In genomic region chr12:53932915-53933314, GRCh38 we compare ENCODE assay signal across 38 cellular contexts. TPM values are rescaled to one million over a fixed set of nuclear protein-coding genes. Genes with fewer than 3 reads are reported as not detected.
"Had no signal": no experiment of that assay in that cellular context is flagged by ENCODE, and none has a peak within 500 bp of the region (broad histone marks: within the 10 kb centered on the region; RNA-seq: fewer than 3 reads in every experiment).

No MANE protein-coding gene starts in this region.

- H3K27ac ChIP-seq: ascending aorta, cardiac muscle cell, VCaP had no signal

- H3K4me3 ChIP-seq: ascending aorta, cardiac muscle cell had no signal

- H3K27ac Mint-ChIP-seq: activated B cell treated with CpG ODN at 0.5 μM for 24 hours; activated CD4-positive, alpha-beta memory T cell treated with anti-CD3 and anti-CD28 coated beads for 36 hours; activated CD4-positive, alpha-beta T cell treated with anti-CD3 and anti-CD28 coated beads, Interleukin-2, amount 10 ng/mL, durations not matched to agents 24 days and 14 days; activated CD8-positive, alpha-beta T cell treated with anti-CD3 and anti-CD28 coated beads for 36 hours; activated naive CD4-positive, alpha-beta T cell treated with anti-CD3 and anti-CD28 coated beads, Interleukin-2, amount 10 ng/mL, durations not matched to agents 7 days and 5 days; activated naive CD8-positive, alpha-beta T cell; activated naive CD8-positive, alpha-beta T cell treated with anti-CD3 and anti-CD28 coated beads, Interleukin-2, amount 10 ng/mL, durations not matched to agents 7 days and 5 days; activated naive CD8-positive, alpha-beta T cell treated with anti-CD3 and anti-CD28 coated beads, Interleukin-2, amount 50 U/mL, for 24 hours; activated T-cell treated with anti-CD3 and anti-CD28 coated beads, Interleukin-2, amount 50 U/mL, for 24 hours; activated T-helper 2 cell treated with anti-CD3 and anti-CD28 coated beads, Interferon-gamma antibody, Interleukin-2, Interleukin-4, amounts not matched to agents 10 μg/mL and 5 μg/mL and 100 μg/mL, durations not matched to agents 14 hours and 24 hours and 36 hours; brain; T-helper 1 cell treated with Interleukin-12 subunit alpha and Interleukin-12 subunit beta and Interleukin-4 antibody, amounts not matched to agents 30 μg/mL and 1 μg/mL, for 36 hours; T-helper 2 cell treated with Interferon-gamma antibody and Interleukin-4, amounts not matched to agents 5 μg/mL and 100 μg/mL, for 36 hours had no signal

- H3K4me1 Mint-ChIP-seq: activated naive CD4-positive, alpha-beta T cell treated with anti-CD3 and anti-CD28 coated beads, Interleukin-2, amount 10 ng/mL, durations not matched to agents 7 days and 5 days; activated naive CD8-positive, alpha-beta T cell treated with anti-CD3 and anti-CD28 coated beads, Interleukin-2, amount 10 ng/mL, durations not matched to agents 7 days and 5 days had no signal

- FAIRE-seq: bronchial epithelial cell, TTC549 had no signal

- H3K4me3 Mint-ChIP-seq: activated B cell treated with CpG ODN at 0.5 μM for 24 hours; activated CD4-positive, alpha-beta memory T cell treated with anti-CD3 and anti-CD28 coated beads for 36 hours; activated CD4-positive, alpha-beta T cell treated with anti-CD3 and anti-CD28 coated beads, Interleukin-2, amount 10 ng/mL, durations not matched to agents 24 days and 14 days; activated CD8-positive, alpha-beta T cell treated with anti-CD3 and anti-CD28 coated beads for 36 hours; activated naive CD4-positive, alpha-beta T cell treated with anti-CD3 and anti-CD28 coated beads, Interleukin-2, amount 10 ng/mL, durations not matched to agents 7 days and 5 days; activated naive CD4-positive, alpha-beta T cell treated with anti-CD3 and anti-CD28 coated beads, Interleukin-2, amount 50 U/mL, for 24 hours; activated naive CD8-positive, alpha-beta T cell; activated naive CD8-positive, alpha-beta T cell treated with anti-CD3 and anti-CD28 coated beads, Interleukin-2, amount 10 ng/mL, durations not matched to agents 7 days and 5 days; activated naive CD8-positive, alpha-beta T cell treated with anti-CD3 and anti-CD28 coated beads, Interleukin-2, amount 50 U/mL, for 24 hours; activated T-cell treated with anti-CD3 and anti-CD28 coated beads, Interleukin-2, amount 50 U/mL, for 24 hours; brain; central memory CD8-positive, alpha-beta T cell; T-helper 1 cell treated with Interleukin-12 subunit alpha and Interleukin-12 subunit beta and Interleukin-4 antibody, amounts not matched to agents 30 μg/mL and 1 μg/mL, for 36 hours; T-helper 2 cell treated with Interferon-gamma antibody and Interleukin-4, amounts not matched to agents 5 μg/mL and 100 μg/mL, for 36 hours had no signal

- H3K9me3 Mint-ChIP-seq: activated B cell treated with CpG ODN at 0.5 μM for 24 hours; activated CD4-positive, alpha-beta memory T cell treated with anti-CD3 and anti-CD28 coated beads for 36 hours; activated CD8-positive, alpha-beta T cell treated with anti-CD3 and anti-CD28 coated beads for 36 hours; activated naive CD4-positive, alpha-beta T cell treated with anti-CD3 and anti-CD28 coated beads, Interleukin-2, amount 10 ng/mL, durations not matched to agents 7 days and 5 days; activated T-cell treated with anti-CD3 and anti-CD28 coated beads, Interleukin-2, amount 50 U/mL, for 24 hours; activated T-helper 2 cell treated with anti-CD3 and anti-CD28 coated beads, Interferon-gamma antibody, Interleukin-2, Interleukin-4, amounts not matched to agents 10 μg/mL and 5 μg/mL and 100 μg/mL, durations not matched to agents 14 hours and 24 hours and 36 hours; central memory CD8-positive, alpha-beta T cell; T-helper 2 cell treated with Interferon-gamma antibody and Interleukin-4, amounts not matched to agents 5 μg/mL and 100 μg/mL, for 36 hours had no signal

- ATAC-seq: activated CD8-positive, alpha-beta T cell treated with anti-CD3 and anti-CD28 coated beads for 36 hours; activated naive CD8-positive, alpha-beta T cell treated with anti-CD3 and anti-CD28 coated beads, Interleukin-2, amount 50 U/mL, for 24 hours had no signal

- H3K9me3 ChIP-seq: ascending aorta had no signal

- H3K36me3 Mint-ChIP-seq: activated CD4-positive, alpha-beta memory T cell treated with anti-CD3 and anti-CD28 coated beads for 36 hours; activated naive CD8-positive, alpha-beta T cell treated with anti-CD3 and anti-CD28 coated beads, Interleukin-2, amount 10 ng/mL, durations not matched to agents 7 days and 5 days; brain had no signal

- H3K36me3 ChIP-seq: ascending aorta, cardiac muscle cell had no signal

- DNase-seq: activated B cell treated with CpG ODN at 0.5 μM for 24 hours; activated CD4-positive, alpha-beta memory T cell treated with anti-CD3 and anti-CD28 coated beads for 36 hours; activated CD4-positive, alpha-beta T cell treated with anti-CD3 and anti-CD28 coated beads for 4 hours; activated CD4-positive, alpha-beta T cell treated with anti-CD3 and anti-CD28 coated beads, Interleukin-2, amount 10 ng/mL, durations not matched to agents 24 days and 14 days; activated CD4-positive, alpha-beta T cell treated with anti-CD3 and anti-CD28 coated beads, Interleukin-2, amount 50 U/mL, for 1 hour; activated CD4-positive, alpha-beta T cell treated with anti-CD3 and anti-CD28 coated beads, Interleukin-2, amount 50 U/mL, for 4 hours; activated CD4-positive, CD25-positive, alpha-beta regulatory T cell treated with anti-CD3 and anti-CD28 coated beads, Interleukin-2, amount 50 U/mL, for 72 hours; activated CD8-positive, alpha-beta memory T cell treated with anti-CD3 and anti-CD28 coated beads, Interleukin-2, amount 50 U/mL, for 4 hours; activated CD8-positive, alpha-beta T cell treated with anti-CD3 and anti-CD28 coated beads for 36 hours; activated effector memory CD4-positive, alpha-beta T cell treated with Interleukin-2 at 50 U/mL for 16 hours; activated gamma-delta T cell; activated naive CD4-positive, alpha-beta T cell treated with anti-CD3 and anti-CD28 coated beads, Interleukin-2, amount 10 ng/mL, durations not matched to agents 7 days and 5 days; activated naive CD4-positive, alpha-beta T cell treated with Interleukin-2 at 50 U/mL for 16 hours; activated naive CD8-positive, alpha-beta T cell treated with anti-CD3 and anti-CD28 coated beads, Interleukin-2, amount 10 ng/mL, durations not matched to agents 7 days and 5 days; activated naive CD8-positive, alpha-beta T cell treated with anti-CD3 and anti-CD28 coated beads, Interleukin-2, amount 50 U/mL, for 24 hours; activated T-cell treated with anti-CD3 and anti-CD28 coated beads, Interleukin-2, amount 50 U/mL, for 24 hours; amygdala; anterior cingulate cortex; caudate nucleus; cerebellar nuclear complex; T-helper 1 cell; T-helper 2 cell; T-helper 9 cell had no signal

RNA-seq across cellular contexts. Expression of gene HOXC13, which starts 5.7 kb away (rescaled TPM):
- total RNA-seq: activated B cell treated with CpG ODN at 0.5 μM for 24 hours; activated CD4-positive, alpha-beta memory T cell treated with anti-CD3 and anti-CD28 coated beads for 36 hours; activated CD4-positive, alpha-beta T cell treated with anti-CD3 and anti-CD28 coated beads, Interleukin-2, amount 10 ng/mL, durations not matched to agents 24 days and 14 days; activated CD8-positive, alpha-beta memory T cell treated with anti-CD3 and anti-CD28 coated beads for 36 hours; activated CD8-positive, alpha-beta T cell treated with anti-CD3 and anti-CD28 coated beads for 36 hours; activated naive CD8-positive, alpha-beta T cell treated with anti-CD3 and anti-CD28 coated beads, Interleukin-2, amount 10 ng/mL, durations not matched to agents 7 days and 5 days; activated T-helper 2 cell treated with anti-CD3 and anti-CD28 coated beads, Interferon-gamma antibody, Interleukin-2, Interleukin-4, amounts not matched to agents 10 μg/mL and 5 μg/mL and 100 μg/mL, durations not matched to agents 14 hours and 24 hours and 36 hours; ascending aorta; bronchial epithelial cell; cardiac muscle cell; chondrocyte had no signal
- polyA plus RNA-seq: cardiac muscle cell had no signal

RNA-seq across cellular contexts. Expression of gene HOXC12, which starts 21.8 kb away (rescaled TPM):
- total RNA-seq: activated B cell treated with CpG ODN at 0.5 μM for 24 hours; activated CD4-positive, alpha-beta memory T cell treated with anti-CD3 and anti-CD28 coated beads for 36 hours; activated CD4-positive, alpha-beta T cell treated with anti-CD3 and anti-CD28 coated beads, Interleukin-2, amount 10 ng/mL, durations not matched to agents 24 days and 14 days; activated CD8-positive, alpha-beta memory T cell treated with anti-CD3 and anti-CD28 coated beads for 36 hours; activated CD8-positive, alpha-beta T cell treated with anti-CD3 and anti-CD28 coated beads for 36 hours; activated naive CD8-positive, alpha-beta T cell treated with anti-CD3 and anti-CD28 coated beads, Interleukin-2, amount 10 ng/mL, durations not matched to agents 7 days and 5 days; activated T-helper 2 cell treated with anti-CD3 and anti-CD28 coated beads, Interferon-gamma antibody, Interleukin-2, Interleukin-4, amounts not matched to agents 10 μg/mL and 5 μg/mL and 100 μg/mL, durations not matched to agents 14 hours and 24 hours and 36 hours; ascending aorta; bronchial epithelial cell; cardiac muscle cell; chondrocyte had no signal
- polyA plus RNA-seq: cardiac muscle cell had no signal

RNA-seq across cellular contexts. Expression of gene HOXC11, which starts 40.0 kb away (rescaled TPM):
- total RNA-seq: activated B cell treated with CpG ODN at 0.5 μM for 24 hours; activated CD4-positive, alpha-beta memory T cell treated with anti-CD3 and anti-CD28 coated beads for 36 hours; activated CD4-positive, alpha-beta T cell treated with anti-CD3 and anti-CD28 coated beads, Interleukin-2, amount 10 ng/mL, durations not matched to agents 24 days and 14 days; activated CD8-positive, alpha-beta memory T cell treated with anti-CD3 and anti-CD28 coated beads for 36 hours; activated CD8-positive, alpha-beta T cell treated with anti-CD3 and anti-CD28 coated beads for 36 hours; activated naive CD8-positive, alpha-beta T cell treated with anti-CD3 and anti-CD28 coated beads, Interleukin-2, amount 10 ng/mL, durations not matched to agents 7 days and 5 days; activated T-helper 2 cell treated with anti-CD3 and anti-CD28 coated beads, Interferon-gamma antibody, Interleukin-2, Interleukin-4, amounts not matched to agents 10 μg/mL and 5 μg/mL and 100 μg/mL, durations not matched to agents 14 hours and 24 hours and 36 hours; bronchial epithelial cell; cardiac muscle cell; chondrocyte had no signal
- polyA plus RNA-seq: adipose tissue, cardiac muscle cell had no signal

RNA-seq across cellular contexts. Expression of gene HOTAIR, which starts 41.8 kb away (rescaled TPM):
- total RNA-seq: activated B cell treated with CpG ODN at 0.5 μM for 24 hours; activated CD4-positive, alpha-beta memory T cell treated with anti-CD3 and anti-CD28 coated beads for 36 hours; activated CD4-positive, alpha-beta T cell treated with anti-CD3 and anti-CD28 coated beads, Interleukin-2, amount 10 ng/mL, durations not matched to agents 24 days and 14 days; activated CD8-positive, alpha-beta memory T cell treated with anti-CD3 and anti-CD28 coated beads for 36 hours; activated CD8-positive, alpha-beta T cell treated with anti-CD3 and anti-CD28 coated beads for 36 hours; activated naive CD8-positive, alpha-beta T cell treated with anti-CD3 and anti-CD28 coated beads, Interleukin-2, amount 10 ng/mL, durations not matched to agents 7 days and 5 days; activated T-helper 2 cell treated with anti-CD3 and anti-CD28 coated beads, Interferon-gamma antibody, Interleukin-2, Interleukin-4, amounts not matched to agents 10 μg/mL and 5 μg/mL and 100 μg/mL, durations not matched to agents 14 hours and 24 hours and 36 hours; ascending aorta; bronchial epithelial cell; cardiac muscle cell; chondrocyte had no signal
- polyA plus RNA-seq: adipose tissue, cardiac muscle cell had no signal

RNA-seq across cellular contexts. Expression of gene HOXC10, which starts 52.0 kb away (rescaled TPM):
- total RNA-seq: activated B cell treated with CpG ODN at 0.5 μM for 24 hours; activated CD4-positive, alpha-beta memory T cell treated with anti-CD3 and anti-CD28 coated beads for 36 hours; activated CD4-positive, alpha-beta T cell treated with anti-CD3 and anti-CD28 coated beads, Interleukin-2, amount 10 ng/mL, durations not matched to agents 24 days and 14 days; activated CD8-positive, alpha-beta memory T cell treated with anti-CD3 and anti-CD28 coated beads for 36 hours; activated CD8-positive, alpha-beta T cell treated with anti-CD3 and anti-CD28 coated beads for 36 hours; activated naive CD8-positive, alpha-beta T cell treated with anti-CD3 and anti-CD28 coated beads, Interleukin-2, amount 10 ng/mL, durations not matched to agents 7 days and 5 days; activated T-helper 2 cell treated with anti-CD3 and anti-CD28 coated beads, Interferon-gamma antibody, Interleukin-2, Interleukin-4, amounts not matched to agents 10 μg/mL and 5 μg/mL and 100 μg/mL, durations not matched to agents 14 hours and 24 hours and 36 hours; ascending aorta; bronchial epithelial cell; cardiac muscle cell; chondrocyte had no signal
- polyA plus RNA-seq: cardiac muscle cell had no signal
